In the genomic region with DNA sequence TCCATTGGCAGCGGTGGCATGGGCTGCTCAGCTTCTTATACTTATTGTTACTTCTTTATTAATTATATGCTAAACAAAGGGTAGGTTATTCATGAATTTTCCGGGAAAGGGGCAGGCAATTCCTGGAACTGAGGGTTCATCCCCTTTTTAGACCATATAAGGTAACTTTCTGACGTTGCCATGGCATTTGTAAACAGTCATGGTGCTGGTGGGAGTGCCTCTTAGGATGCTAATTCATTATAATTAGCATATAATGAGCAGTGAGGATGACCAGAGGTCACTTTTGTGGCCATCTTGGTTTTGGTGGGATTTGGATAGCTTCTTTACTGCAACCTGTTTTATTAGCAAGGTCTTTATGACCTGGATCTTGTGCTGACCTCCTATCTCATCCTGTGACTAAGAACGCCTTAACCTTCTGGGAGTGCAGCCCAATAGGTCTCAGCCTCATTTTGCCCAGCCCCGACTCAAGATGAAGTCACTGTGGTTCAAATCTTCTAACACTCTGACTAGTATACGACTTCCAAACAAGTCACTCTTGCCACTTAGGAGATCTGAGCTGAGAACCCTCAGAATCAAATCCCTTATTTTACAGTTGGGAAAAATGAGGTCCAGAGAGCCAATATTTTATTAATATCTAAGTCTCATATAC, we compare ENCODE assay signal across 32 cellular contexts.
"Had no signal": no experiment of that assay in that cellular context is flagged by ENCODE, and none has a peak within 500 bp of the region (broad histone marks: within the 10 kb centered on the region; RNA-seq: fewer than 3 reads in every experiment).

No MANE protein-coding gene starts in this region.

- H3K36me3 ChIP-seq: WERI-Rb-1 had no signal

- H2AFZ ChIP-seq: PC-9 had no signal

- H3K27ac ChIP-seq: PC-9, WERI-Rb-1 had no signal

- H3K4me3 ChIP-seq: PC-9 had no signal

- DNase-seq: activated CD4-positive, alpha-beta memory T cell treated with anti-CD3 and anti-CD28 coated beads, Interleukin-2, amount 10 ng/mL, durations not matched to agents 7 days and 5 days; activated CD4-positive, alpha-beta T cell treated with anti-CD3 and anti-CD28 coated beads for 1 hour; activated CD4-positive, alpha-beta T cell treated with anti-CD3 and anti-CD28 coated beads for 48 hours; activated CD4-positive, CD25-positive, alpha-beta regulatory T cell; activated CD8-positive, alpha-beta memory T cell treated with anti-CD3 and anti-CD28 coated beads for 24 hours; activated CD8-positive, alpha-beta memory T cell treated with anti-CD3 and anti-CD28 coated beads, Interleukin-2, amount 10 ng/mL, durations not matched to agents 7 days and 5 days; activated CD8-positive, alpha-beta memory T cell treated with anti-CD3 and anti-CD28 coated beads, Interleukin-2, amount 50 U/mL, for 48 hours; activated gamma-delta T cell; activated naive CD4-positive, alpha-beta T cell treated with Interleukin-2 at 50 U/mL for 16 hours; activated naive CD8-positive, alpha-beta T cell treated with anti-CD3 and anti-CD28 coated beads, Interleukin-2, amount 10 ng/mL, durations not matched to agents 7 days and 5 days; activated T-cell treated with anti-CD3 and anti-CD28 coated beads, Interleukin-2, amount 50 U/mL, for 48 hours; caudate nucleus; cerebellar nuclear complex; Kasumi-1; KG1; NCI-H1092 treated with DMSO at 0.1 percent for 48 hours; NCI-H1417; NCI-H146; NCI-H187 treated with DMSO at 0.1 percent for 48 hours; NCI-H2081; NCI-H2171 treated with DMSO at 0.1 percent for 48 hours; NCI-H226; NCI-H446 treated with DMSO at 0.1 percent for 48 hours; NCI-H524; Right ventricle myocardium superior; SW 1271; T-helper 1 cell; T-helper 2 cell; T-helper 9 cell; WERI-Rb-1 had no signal

- H3K4me2 ChIP-seq: PC-9 had no signal

- ATAC-seq: activated CD8-positive, alpha-beta memory T cell treated with anti-CD3 and anti-CD28 coated beads, Interleukin-2, amount 10 ng/mL, durations not matched to agents 7 days and 5 days; activated T-helper 17 cell treated with anti-CD3 and anti-CD28 coated beads, Interleukin-2, amount 50 U/mL, for 72 hours had no signal
